In the genomic region with DNA sequence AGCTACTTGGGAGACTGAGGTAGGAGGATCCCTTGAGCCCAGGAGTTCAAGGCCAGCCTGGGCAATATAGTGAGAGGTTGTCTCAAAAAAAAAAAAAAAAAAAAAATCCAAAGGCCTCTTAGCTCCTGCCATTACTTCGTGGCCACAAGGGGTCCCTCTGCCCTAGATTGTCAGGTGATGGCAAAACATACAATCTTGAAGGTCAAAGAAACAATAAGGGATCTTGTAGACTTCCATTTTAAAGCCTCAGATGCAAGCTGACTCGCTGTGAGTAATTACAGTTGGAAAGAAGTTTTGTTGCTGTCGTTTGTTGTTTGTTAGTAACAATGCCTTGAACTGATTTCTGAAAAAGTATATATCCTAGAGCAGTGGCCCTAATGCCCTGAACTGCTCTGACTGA, we compare ENCODE assay signal across 8 cellular contexts. TPM values are rescaled to one million over a fixed set of nuclear protein-coding genes. Genes with fewer than 3 reads are reported as not detected.
DNase-seq lines count a peak whose midpoint lies in the region; ATAC-seq and TF ChIP-seq lines count a peak whose summit lies in the region.

No MANE protein-coding gene starts in this region.

- H3K4me3 ChIP-seq in Jurkat, Clone E6-1 (ENCODE audit: low read length), result no peak overlapping the region
- H3K4me3 ChIP-seq in fibroblast of the aortic adventitia (ENCODE audit: low read depth, low read length), result no peak overlapping the region

- peak overlapping the region; percentile 14 for H3K27ac Mint-ChIP-seq in stimulated activated memory B cell treated with anti-CD40 and anti-IgM and Interleukin-4, amounts not matched to agents 10 μg/mL and 1 μg/mL and 100 μg/mL, for 72 hours

- no peaks in the 10 kb centered on the region for H3K36me3 Mint-ChIP-seq in stimulated activated memory B cell treated with anti-CD40 and anti-IgM and Interleukin-4, amounts not matched to agents 10 μg/mL and 1 μg/mL and 100 μg/mL, for 72 hours

- H3K4me1 Mint-ChIP-seq in stimulated activated memory B cell treated with anti-CD40 and anti-IgM and Interleukin-4, amounts not matched to agents 10 μg/mL and 1 μg/mL and 100 μg/mL, for 72 hours, result peaks cover 11% of the 10 kb centered on the region

- no peak for DNase-seq in left ventricle myocardium superior
- no peak for DNase-seq in left cardiac atrium
- peak; percentile 48 for DNase-seq in Jurkat, Clone E6-1 (ENCODE audit: low read depth, low spot score)
- peak; percentile 33 to 50 for DNase-seq in activated CD4-positive, alpha-beta T cell treated with anti-CD3 and anti-CD28 coated beads, Interleukin-2, amount 50 U/mL, for 48 hours
- peak; percentile 59 for DNase-seq in fibroblast of the aortic adventitia (ENCODE audit: low read depth)
- no peak for DNase-seq in Ammon's horn (ENCODE audit: low spot score)
- DNase-seq in DMS153 treated with DMSO at 0.1 percent for 48 hours (lab: John Stamatoyannopoulos, UW; ENCODE audit: unreplicated experiment), result no peak

- peak; percentile 43 for TF ChIP-seq CTCF in fibroblast of the aortic adventitia (IDR thresholded peaks at IDR 0.05; ENCODE audit: insufficient read depth, low read length)

- intact Hi-C loops in left ventricle myocardium superior (cut with micrococcal nuclease) (no loop called here), left cardiac atrium (cut with DNase I) (no loop called here)

- no peaks in the 10 kb centered on the region for H3K27me3 Mint-ChIP-seq in stimulated activated memory B cell treated with anti-CD40 and anti-IgM and Interleukin-4, amounts not matched to agents 10 μg/mL and 1 μg/mL and 100 μg/mL, for 72 hours

- ATAC-seq in left ventricle myocardium superior (peak; percentile 18), left cardiac atrium (no peak)
- ATAC-seq in stimulated activated memory B cell treated with anti-CD40 and anti-IgM and Interleukin-4, amounts not matched to agents 10 μg/mL and 1 μg/mL and 100 μg/mL, for 72 hours, result peak; percentile 71

- H3K4me3 Mint-ChIP-seq in stimulated activated memory B cell treated with anti-CD40 and anti-IgM and Interleukin-4, amounts not matched to agents 10 μg/mL and 1 μg/mL and 100 μg/mL, for 72 hours, result no peak overlapping the region

- H3K9me3 Mint-ChIP-seq in stimulated activated memory B cell treated with anti-CD40 and anti-IgM and Interleukin-4, amounts not matched to agents 10 μg/mL and 1 μg/mL and 100 μg/mL, for 72 hours, result no peaks in the 10 kb centered on the region

RNA-seq across cellular contexts. Expression of a gene that starts 55.9 kb away (rescaled TPM):
- total RNA-seq in left ventricle myocardium superior, result 76.9 TPM
- 10 to 100 TPM; 29.3 to 38.6 TPM for total RNA-seq in left cardiac atrium
- polyA plus RNA-seq in Jurkat, Clone E6-1 (2012; ENCODE audit: insufficient read depth, insufficient read length), result 14.7 TPM
- total RNA-seq in fibroblast of the aortic adventitia (ENCODE audit: low replicate concordance), result 11.6 and 22.7 TPM in 2 replicates

Comparison
In these comparisons a context has a peak if more than half of its experiments do, and no peak if none do; other contexts are left out.
1. ATAC-seq: peak in left ventricle myocardium superior (single experiment) and stimulated activated memory B cell treated with anti-CD40 and anti-IgM and Interleukin-4, amounts not matched to agents 10 μg/mL and 1 μg/mL and 100 μg/mL, for 72 hours (single experiment); none in left cardiac atrium (0 of 2).
2. DNase-seq: peak in Jurkat, Clone E6-1 (single experiment), activated CD4-positive, alpha-beta T cell treated with anti-CD3 and anti-CD28 coated beads, Interleukin-2, amount 50 U/mL, for 48 hours (2 of 2) and fibroblast of the aortic adventitia (single experiment); none in left ventricle myocardium superior (single experiment), left cardiac atrium (single experiment), Ammon's horn (single experiment) and DMS153 treated with DMSO at 0.1 percent for 48 hours (single experiment).